In the genomic region with DNA sequence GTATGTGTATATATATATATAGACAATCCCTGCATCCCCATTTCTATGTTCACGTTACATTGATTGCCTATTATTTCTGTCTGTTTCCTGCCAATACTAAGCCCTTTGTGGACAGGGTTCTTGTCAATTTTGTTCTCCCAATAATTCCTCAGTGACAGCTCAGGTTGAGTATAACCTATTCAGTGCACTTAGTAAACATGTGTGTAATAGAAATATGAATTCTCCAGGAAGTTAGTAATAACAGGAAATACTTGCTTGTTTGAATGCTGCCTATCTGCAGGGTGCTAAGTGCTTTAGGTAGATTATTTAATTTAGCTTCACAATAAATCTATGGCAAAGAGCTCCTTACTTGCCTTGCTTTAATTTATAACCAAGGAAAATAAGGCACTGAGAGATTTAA, we compare ENCODE assay signal across 17 cellular contexts. TPM values are rescaled to one million over a fixed set of nuclear protein-coding genes. Genes with fewer than 3 reads are reported as not detected.
DNase-seq lines count a peak whose midpoint lies in the region; ATAC-seq and TF ChIP-seq lines count a peak whose summit lies in the region.
"Had no signal": no experiment of that assay in that cellular context is flagged by ENCODE, and none has a peak within 500 bp of the region (broad histone marks: within the 10 kb centered on the region; RNA-seq: fewer than 3 reads in every experiment).

No MANE protein-coding gene starts in this region.

- H3K9me3 ChIP-seq in RWPE2 (ENCODE audit: severe bottlenecking), result no peaks in the 10 kb centered on the region

- no peaks in the 10 kb centered on the region; the same call in 2 of the 3 replicates for H3K36me3 Mint-ChIP-seq in GM23338 (ENCODE audit: low read depth)
- no peaks in the 10 kb centered on the region for H3K36me3 Mint-ChIP-seq in activated T-helper 2 cell treated with anti-CD3 and anti-CD28 coated beads, Interferon-gamma antibody, Interleukin-2, Interleukin-4, amounts not matched to agents 10 μg/mL and 5 μg/mL and 100 μg/mL, durations not matched to agents 14 hours and 24 hours and 36 hours (ENCODE audit: low read depth)
- H3K36me3 Mint-ChIP-seq in activated T-helper 17 cell treated with anti-CD3 and anti-CD28 coated beads, Interleukin-2, amount 50 U/mL, for 72 hours (ENCODE audit: low read depth), result no peaks in the 10 kb centered on the region

- H3K36me3 ChIP-seq in GM23338 (ENCODE audit: insufficient read depth), result no peaks in the 10 kb centered on the region
- no peaks in the 10 kb centered on the region for H3K36me3 ChIP-seq in RWPE2 (ENCODE audit: low read depth)

- H3K4me1 ChIP-seq in GM23338 (ENCODE audit: insufficient read depth), result peaks cover 14% of the 10 kb centered on the region; the same call in 1 of the 2 replicates
- peaks cover 10% of the 10 kb centered on the region for H3K4me1 ChIP-seq in RWPE2 (ENCODE audit: insufficient read depth, poor library complexity, severe bottlenecking)

- H3K4me1 Mint-ChIP-seq in GM23338, result peaks cover 9% of the 10 kb centered on the region
- H3K4me1 Mint-ChIP-seq in activated T-helper 2 cell treated with anti-CD3 and anti-CD28 coated beads, Interferon-gamma antibody, Interleukin-2, Interleukin-4, amounts not matched to agents 10 μg/mL and 5 μg/mL and 100 μg/mL, durations not matched to agents 14 hours and 24 hours and 36 hours (ENCODE audit: low read depth), result no peaks in the 10 kb centered on the region
- H3K4me1 Mint-ChIP-seq in activated T-helper 17 cell treated with anti-CD3 and anti-CD28 coated beads, Interleukin-2, amount 50 U/mL, for 72 hours, result no peaks in the 10 kb centered on the region

- TF ChIP-seq CTCF in GM23338 (conservative IDR thresholded peaks at IDR 0.05; ENCODE audit: low read depth in 2 of 2) (no peak), RWPE2 (IDR thresholded peaks at IDR 0.05; ENCODE audit: poor library complexity, severe bottlenecking) (no peak), choroid plexus epithelial cell (conservative IDR thresholded peaks at IDR 0.05; ENCODE audit: low read depth, low read length) (no peak)

- H3K27me3 ChIP-seq in GM23338 (ENCODE audit: insufficient read depth) (no peaks in the 10 kb centered on the region), RWPE2 (ENCODE audit: insufficient read depth, poor library complexity, severe bottlenecking) (no peaks in the 10 kb centered on the region)

- 0 out of 2 replicates have a peak overlapping the region, but pooled peaks have one; percentile 7 for H3K4me2 ChIP-seq in GM23338

- H3K4me3 Mint-ChIP-seq in GM23338, result no peak overlapping the region
- no peak overlapping the region for H3K4me3 Mint-ChIP-seq in activated T-helper 2 cell treated with anti-CD3 and anti-CD28 coated beads, Interferon-gamma antibody, Interleukin-2, Interleukin-4, amounts not matched to agents 10 μg/mL and 5 μg/mL and 100 μg/mL, durations not matched to agents 14 hours and 24 hours and 36 hours (ENCODE audit: low read depth)
- H3K4me3 Mint-ChIP-seq in activated T-helper 17 cell treated with anti-CD3 and anti-CD28 coated beads, Interleukin-2, amount 50 U/mL, for 72 hours, result no peak overlapping the region
- H3K4me3 Mint-ChIP-seq: CD4-positive, alpha-beta T cell had no signal

- DNase-seq in GM23338 (ENCODE audit: low spot score) (no peak), RWPE2 (ENCODE audit: low spot score) (no peak), choroid plexus epithelial cell (ENCODE audit: low read depth) (peak; percentile 12), foreskin melanocyte (no peak)
- DNase-seq in activated T-cell treated with anti-CD3 and anti-CD28 coated beads, Interleukin-2, amount 50 U/mL, for 1 hour, result no peak
- DNase-seq in activated T-helper 2 cell treated with anti-CD3 and anti-CD28 coated beads, Interferon-gamma antibody, Interleukin-2, Interleukin-4, amounts not matched to agents 10 μg/mL and 5 μg/mL and 100 μg/mL, durations not matched to agents 14 hours and 24 hours and 36 hours (ENCODE audit: low spot score), result no peak
- DNase-seq: AML-193; CD4-positive, alpha-beta T cell; DMS153; DND-41; GM23248 had no signal

- no peak overlapping the region for H3K27ac Mint-ChIP-seq in GM23338
- no peak overlapping the region for H3K27ac Mint-ChIP-seq in activated T-helper 2 cell treated with anti-CD3 and anti-CD28 coated beads, Interferon-gamma antibody, Interleukin-2, Interleukin-4, amounts not matched to agents 10 μg/mL and 5 μg/mL and 100 μg/mL, durations not matched to agents 14 hours and 24 hours and 36 hours
- no peak overlapping the region for H3K27ac Mint-ChIP-seq in activated T-helper 17 cell treated with anti-CD3 and anti-CD28 coated beads, Interleukin-2, amount 50 U/mL, for 72 hours
- H3K27ac Mint-ChIP-seq: CD4-positive, alpha-beta T cell had no signal

- H2AFZ ChIP-seq in GM23338, result no peak overlapping the region
- H2AFZ ChIP-seq: GM23248 had no signal

- no peaks in the 10 kb centered on the region; the same call in 1 of the 2 replicates for H4K20me1 ChIP-seq in GM23338 (replicated peaks; ENCODE audit: insufficient read depth)

- H3K4me3 ChIP-seq in GM23338 (no peak overlapping the region), RWPE2 (ENCODE audit: severe bottlenecking) (no peak overlapping the region), choroid plexus epithelial cell (ENCODE audit: low read depth, low read length) (no peak overlapping the region)
- H3K4me3 ChIP-seq: GM12878, GM23248, K562 had no signal

- no peaks in the 10 kb centered on the region for H3K79me2 ChIP-seq in GM23338 (replicated peaks; ENCODE audit: insufficient read depth)

- H3K27ac ChIP-seq in GM23338 (ENCODE audit: low read depth), result no peak overlapping the region
- no peak overlapping the region for H3K27ac ChIP-seq in RWPE2 (ENCODE audit: poor library complexity, severe bottlenecking)
- H3K27ac ChIP-seq: C4-2B, GM23248, HL-60 had no signal

- no peaks in the 10 kb centered on the region for H3K27me3 Mint-ChIP-seq in GM23338 (ENCODE audit: insufficient read depth, low read depth, poor library complexity)
- H3K27me3 Mint-ChIP-seq in activated T-helper 2 cell treated with anti-CD3 and anti-CD28 coated beads, Interferon-gamma antibody, Interleukin-2, Interleukin-4, amounts not matched to agents 10 μg/mL and 5 μg/mL and 100 μg/mL, durations not matched to agents 14 hours and 24 hours and 36 hours (ENCODE audit: low read depth), result no peaks in the 10 kb centered on the region
- H3K27me3 Mint-ChIP-seq in activated T-helper 17 cell treated with anti-CD3 and anti-CD28 coated beads, Interleukin-2, amount 50 U/mL, for 72 hours, result peaks cover 3% of the 10 kb centered on the region
- H3K27me3 Mint-ChIP-seq: CD4-positive, alpha-beta T cell had no signal

- intact Hi-C loops in activated T-helper 2 cell treated with anti-CD3 and anti-CD28 coated beads, Interferon-gamma antibody, Interleukin-2, Interleukin-4, amounts not matched to agents 10 μg/mL and 5 μg/mL and 100 μg/mL, durations not matched to agents 14 hours and 24 hours and 36 hours (cut with micrococcal nuclease), result no loop called here

- H3K9me2 ChIP-seq in GM23338 (ENCODE audit: insufficient read depth), result no peaks in the 10 kb centered on the region; the same call in 1 of the 2 replicates

- ATAC-seq in GM23338, result no peak
- ATAC-seq in RWPE2 (ENCODE audit: low read depth), result peak; percentile 23; the same call in 1 of the 3 replicates
- ATAC-seq in activated T-helper 17 cell treated with anti-CD3 and anti-CD28 coated beads, Interleukin-2, amount 50 U/mL, for 72 hours (replicated peaks), result no peak
- ATAC-seq: GM12878, K562 had no signal

- peaks cover 3% of the 10 kb centered on the region; the same call in 2 of the 3 replicates for H3K9me3 Mint-ChIP-seq in GM23338
- H3K9me3 Mint-ChIP-seq in activated T-helper 2 cell treated with anti-CD3 and anti-CD28 coated beads, Interferon-gamma antibody, Interleukin-2, Interleukin-4, amounts not matched to agents 10 μg/mL and 5 μg/mL and 100 μg/mL, durations not matched to agents 14 hours and 24 hours and 36 hours, result no peaks in the 10 kb centered on the region
- no peaks in the 10 kb centered on the region for H3K9me3 Mint-ChIP-seq in activated T-helper 17 cell treated with anti-CD3 and anti-CD28 coated beads, Interleukin-2, amount 50 U/mL, for 72 hours
- H3K9me3 Mint-ChIP-seq: CD4-positive, alpha-beta T cell had no signal

- no peaks in the 10 kb centered on the region for H3F3A ChIP-seq in GM23338 (replicated peaks; ENCODE audit: low read depth)

TF ChIP-seq in GM23338, 12 proteins besides CTCF, POLR2A, EP300 and RAD21 (continues in another document):
- no peak for TF ChIP-seq STAT1 (IDR thresholded peaks at IDR 0.05; ENCODE audit: unreplicated experiment)
- TF ChIP-seq, protein P1, sequence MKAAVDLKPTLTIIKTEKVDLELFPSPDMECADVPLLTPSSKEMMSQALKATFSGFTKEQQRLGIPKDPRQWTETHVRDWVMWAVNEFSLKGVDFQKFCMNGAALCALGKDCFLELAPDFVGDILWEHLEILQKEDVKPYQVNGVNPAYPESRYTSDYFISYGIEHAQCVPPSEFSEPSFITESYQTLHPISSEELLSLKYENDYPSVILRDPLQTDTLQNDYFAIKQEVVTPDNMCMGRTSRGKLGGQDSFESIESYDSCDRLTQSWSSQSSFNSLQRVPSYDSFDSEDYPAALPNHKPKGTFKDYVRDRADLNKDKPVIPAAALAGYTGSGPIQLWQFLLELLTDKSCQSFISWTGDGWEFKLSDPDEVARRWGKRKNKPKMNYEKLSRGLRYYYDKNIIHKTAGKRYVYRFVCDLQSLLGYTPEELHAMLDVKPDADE (IDR thresholded peaks at IDR 0.05), result no peak

RNA-seq across cellular contexts. Expression of a gene that starts 52.8 kb away (rescaled TPM):
- total RNA-seq in GM23338 (2014; rRNA removed; shearing (Covaris generic)), result 0.24 and 0.43 TPM in 2 replicates
- polyA plus RNA-seq in GM23338 (2016; fragmentation: Nextera tagmentation; extraction: Ambion mirVana), result 0.07 TPM in 1 of 2 replicates, not detected in the other
- total RNA-seq in activated T-helper 2 cell treated with anti-CD3 and anti-CD28 coated beads, Interferon-gamma antibody, Interleukin-2, Interleukin-4, amounts not matched to agents 10 μg/mL and 5 μg/mL and 100 μg/mL, durations not matched to agents 14 hours and 24 hours and 36 hours, result not detected in 2 replicates
- not detected for total RNA-seq in activated T-helper 17 cell treated with anti-CD3 and anti-CD28 coated beads, Interleukin-2, amount 50 U/mL, for 72 hours
- total RNA-seq: CD4-positive, alpha-beta T cell; G401; GM12878 had no signal
- polyA plus RNA-seq: GM12878, K562 had no signal
